In the genomic region with DNA sequence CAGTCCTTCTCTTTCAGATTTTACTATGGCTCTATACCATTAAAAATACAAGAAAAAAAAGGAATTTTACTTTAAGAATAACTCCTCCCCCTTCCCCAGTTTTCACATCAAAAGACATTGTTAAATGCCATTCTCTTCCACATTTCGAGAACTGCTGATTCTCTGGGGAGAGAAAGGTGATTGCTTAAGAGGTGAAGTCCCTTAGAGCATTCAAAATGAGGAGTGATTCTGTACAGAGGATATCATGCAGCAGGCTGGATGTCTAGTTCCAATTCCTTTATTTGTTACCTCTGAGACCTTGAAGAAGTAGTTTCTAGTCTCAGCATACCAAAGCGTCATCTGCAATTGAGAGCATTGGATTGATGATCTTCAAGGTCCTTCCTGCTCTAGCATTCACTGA, we compare ENCODE assay signal across 1 cellular context.
TF ChIP-seq lines count a peak whose summit lies in the region.

No MANE protein-coding gene starts in this region.

TF ChIP-seq in H1, 55 proteins besides CTCF, POLR2A, EP300 and RAD21:
- TF ChIP-seq JUND (IDR thresholded peaks at IDR 0.05; ENCODE audit: low read length) (no peak), PHF8 (conservative IDR thresholded peaks at IDR 0.05; ENCODE audit: low read depth, low read length) (no peak), CEBPB (IDR thresholded peaks at IDR 0.05; ENCODE audit: low read depth, low read length) (peak; percentile 32; the same call in 1 of the 2 replicates)
